Comparison of ENCODE assay signal across 8 cellular contexts in genomic region chr19:55581145-55581827, GRCh38. TPM values are rescaled to one million over a fixed set of nuclear protein-coding genes. Genes with fewer than 3 reads are reported as not detected.
DNase-seq lines count a peak whose midpoint lies in the region; ATAC-seq, FAIRE-seq and TF ChIP-seq lines count a peak whose summit lies in the region.

No MANE protein-coding gene starts in this region.

- H2BK5ac ChIP-seq in H1 (ENCODE audit: low read depth, low read length), result no peak overlapping the region

- H3K18ac ChIP-seq in H1 (ENCODE audit: extremely low read depth, low read length), result no peak overlapping the region; the same call in 1 of the 2 replicates

- H3K4ac ChIP-seq in H1 (replicated peaks; ENCODE audit: insufficient read length, low read depth, low read length), result no peak overlapping the region

- H2BK12ac ChIP-seq in H1 (ENCODE audit: low read depth, low read length), result no peak overlapping the region

- peaks cover 2% of the 10 kb centered on the region for H3K27me3 Mint-ChIP-seq in neural progenitor cell (ENCODE audit: insufficient read depth, low read depth)

- H3K4me1 Mint-ChIP-seq in neural progenitor cell, result peaks cover 28% of the 10 kb centered on the region

- TF ChIP-seq RAD21 in H1 (IDR thresholded peaks at IDR 0.05 in 1 of 2, conservative IDR thresholded peaks at IDR 0.05 in 1 of 2; ENCODE audit: low read depth in 2 of 2, low read length in 2 of 2), result no peak

- H2AFZ ChIP-seq in OCI-LY1 (ENCODE audit: low read length), result peak overlapping the region; percentile 91; the same call in 1 of the 2 replicates
- no peak overlapping the region for H2AFZ ChIP-seq in H1 (ENCODE audit: low read length)
- no peak overlapping the region for H2AFZ ChIP-seq in neural progenitor cell (replicated peaks)

- peak overlapping the region; percentile 73 for H3K4me3 ChIP-seq in OCI-LY1 (ENCODE audit: low read depth, low read length, poor library complexity, severe bottlenecking)
- H3K4me3 ChIP-seq in H1 (ENCODE audit: extremely low read depth in 1 of 4, insufficient read depth in 2 of 4, low read depth in 3 of 4, low read length in 4 of 4), result peak overlapping the region; percentile 34 to 92 (median 60); a peak in 6 of 8 replicates
- H3K4me3 ChIP-seq in neural progenitor cell, result peak overlapping the region; percentile 87

- DNase-seq in ELF-1 (ENCODE audit: low read depth, low spot score), result peak; percentile 76
- DNase-seq in H1 (ENCODE audit: low read depth in 1 of 2, low spot score in 2 of 2), result peak in 1 of 2 experiments; percentile 75
- peak; percentile 49 for DNase-seq in neural progenitor cell (ENCODE audit: low spot score)
- DNase-seq in occipital lobe (lab: John Stamatoyannopoulos, UW), result no peak
- DNase-seq in Kasumi-1 (lab: John Stamatoyannopoulos, UW), result no peak

- POLR2A ChIA-PET in H1 (lab: Charles Lee; ENCODE audit: partially characterized antibody), result interaction anchor here (0.6 to 2.7 kb wide), 16 partner anchors 9 to 174 kb away, joined by 3 to 27 read pairs (median 3); partner anchors contain the start of genes FIZ1, UBE2S and ZNF865

- H4K20me1 ChIP-seq in OCI-LY1 (ENCODE audit: insufficient read depth, low read length), result no peaks in the 10 kb centered on the region
- H4K20me1 ChIP-seq in H1 (replicated peaks in 1 of 2; ENCODE audit: control insufficient read depth in 1 of 2, insufficient read depth in 2 of 2, low read length in 2 of 2), result peaks cover 0 to 4% of the 10 kb centered on the region in 2 experiments
- peaks cover 9% of the 10 kb centered on the region for H4K20me1 ChIP-seq in neural progenitor cell (ENCODE audit: low read depth)

- H2AK5ac ChIP-seq in H1 (ENCODE audit: low read depth, low read length), result no peak overlapping the region

- H3K36me3 ChIP-seq in OCI-LY1 (ENCODE audit: insufficient read depth, low read length) (peaks cover 11% of the 10 kb centered on the region), H1 (ENCODE audit: control insufficient read depth in 2 of 4, insufficient read depth in 4 of 4, low read length in 3 of 4) (peaks cover 7 to 23% (median 9%) of the 10 kb centered on the region in 4 experiments; a peak in 7 of 8 replicates), neural progenitor cell (no peaks in the 10 kb centered on the region)

- peak overlapping the region; percentile 78 for H3K9ac ChIP-seq in OCI-LY1 (ENCODE audit: low read length)
- H3K9ac ChIP-seq in H1 (replicated peaks in 1 of 4; ENCODE audit: extremely low read depth in 1 of 4, low read depth in 3 of 4, low read length in 3 of 4), result no peak overlapping the region
- no peak overlapping the region for H3K9ac ChIP-seq in neural progenitor cell

- TF ChIP-seq CTCF in OCI-LY1 (IDR thresholded peaks at IDR 0.05; ENCODE audit: low read length), result no peak
- TF ChIP-seq CTCF in H1 (IDR thresholded peaks at IDR 0.05; ENCODE audit: control extremely low read depth in 1 of 3, insufficient read depth in 1 of 3, low read depth in 1 of 3, low read length in 3 of 3), result no peak
- no peak for TF ChIP-seq CTCF in neural progenitor cell (IDR thresholded peaks at IDR 0.05)

- peak overlapping the region; percentile 28 for H4K5ac ChIP-seq in H1 (ENCODE audit: insufficient read length, low read depth, low read length)

- H3K14ac ChIP-seq in H1 (ENCODE audit: insufficient read length), result no peak overlapping the region

- TF ChIP-seq EP300 in H1 (IDR thresholded peaks at IDR 0.05; ENCODE audit: borderline replicate concordance in 1 of 2, low read depth in 2 of 2, low read length in 2 of 2), result no peak

- no peak overlapping the region; the same call in 1 of the 2 replicates for H2BK20ac ChIP-seq in H1 (ENCODE audit: low read length)

- peak overlapping the region; percentile 71; the same call in 1 of the 2 replicates for H4K8ac ChIP-seq in H1 (ENCODE audit: extremely low read depth, insufficient read depth, low read length)

- H3K23me2 ChIP-seq in H1 (ENCODE audit: low read depth, low read length), result peaks cover 13% of the 10 kb centered on the region; the same call in 1 of the 2 replicates

- CTCF ChIA-PET in H1 (lab: Charles Lee; ENCODE audit: partially characterized antibody), result interaction anchor here (0.5 to 1.4 kb wide), 7 partner anchors 16 to 665 kb away, joined by 3 to 4 read pairs (median 3); partner anchors contain the start of gene FIZ1

- peak overlapping the region; percentile 90 for H3K4me3 Mint-ChIP-seq in neural progenitor cell

- H3K4me1 ChIP-seq in OCI-LY1 (ENCODE audit: insufficient read depth, low read length, severe bottlenecking), result peaks cover 23% of the 10 kb centered on the region
- peaks cover 0 to 2% (median 0%) of the 10 kb centered on the region in 4 experiments; a peak in 3 of 7 replicates for H3K4me1 ChIP-seq in H1 (replicated peaks in 1 of 4; ENCODE audit: control insufficient read depth in 3 of 4, insufficient read depth in 4 of 4, low read length in 3 of 4)
- no peaks in the 10 kb centered on the region for H3K4me1 ChIP-seq in neural progenitor cell

- H3K4me2 ChIP-seq in OCI-LY1 (ENCODE audit: low read length) (peak overlapping the region; percentile 86), H1 (ENCODE audit: insufficient read depth in 1 of 2, low read depth in 2 of 2, low read length in 2 of 2) (peak overlapping the region; percentile 65 to 99), neural progenitor cell (peak overlapping the region; percentile 94)

- H3K27ac ChIP-seq in OCI-LY1 (ENCODE audit: low read depth, low read length, poor library complexity, severe bottlenecking), result peak overlapping the region; percentile 33
- no peak overlapping the region for H3K27ac ChIP-seq in H1 (ENCODE audit: low read depth, low read length)
- H3K27ac ChIP-seq in neural progenitor cell, result no peak overlapping the region

- H3K9me3 ChIP-seq in OCI-LY1 (ENCODE audit: low read length), result no peaks in the 10 kb centered on the region
- H3K9me3 ChIP-seq in H1 (ENCODE audit: insufficient read depth in 2 of 2, low read depth in 1 of 2, low read length in 1 of 2), result no peaks in the 10 kb centered on the region
- H3K9me3 ChIP-seq in neural progenitor cell (ENCODE audit: low read depth), result no peaks in the 10 kb centered on the region

- H3K79me2 ChIP-seq in OCI-LY1 (ENCODE audit: insufficient read depth, low read length) (no peaks in the 10 kb centered on the region), H1 (ENCODE audit: control insufficient read depth in 1 of 2, insufficient read depth in 2 of 2, low read length in 2 of 2) (peaks cover 5 to 6% of the 10 kb centered on the region in 2 experiments; a peak in 3 of 4 replicates), neural progenitor cell (ENCODE audit: low read depth) (peaks cover 22% of the 10 kb centered on the region)

- peaks cover 8% of the 10 kb centered on the region for H3K36me3 Mint-ChIP-seq in neural progenitor cell

- 41% methylated on average over 12 of the region's 12 CpGs; no CpG with 5 or more reads in 1 of the 2 experiments for WGBS in H1 (ENCODE audit: extremely low coverage in 1 of 2, insufficient coverage in 1 of 2, insufficient read length in 1 of 2, insufficient replicate concordance in 2 of 2, low coverage in 1 of 2, low lambda C conversion rate in 2 of 2, missing lambda C conversion rate in 1 of 2), 2 experiments

- H3K23ac ChIP-seq in H1 (ENCODE audit: insufficient read length), result no peak overlapping the region

- no peak overlapping the region for H3K56ac ChIP-seq in H1 (replicated peaks; ENCODE audit: insufficient read length, low read depth, low read length)

- H3K27ac Mint-ChIP-seq in neural progenitor cell, result no peak overlapping the region

- peak overlapping the region; percentile 63; the same call in 1 of the 2 replicates for H2BK15ac ChIP-seq in H1 (ENCODE audit: low read length)

- no peak overlapping the region for H4K91ac ChIP-seq in H1 (replicated peaks; ENCODE audit: insufficient read length, low read length)

- no peak for TF ChIP-seq POLR2A in H1 (IDR thresholded peaks at IDR 0.05; ENCODE audit: control extremely low read depth in 1 of 2, low read depth in 2 of 2, low read length in 2 of 2)

- H3K27me3 ChIP-seq in OCI-LY1 (ENCODE audit: insufficient read depth, low read length) (no peaks in the 10 kb centered on the region; the same call in 1 of the 2 replicates), H1 (replicated peaks in 1 of 4; ENCODE audit: control insufficient read depth in 3 of 4, extremely low read depth in 1 of 4, insufficient read depth in 3 of 4, low read length in 3 of 4) (no peaks in the 10 kb centered on the region), neural progenitor cell (no peaks in the 10 kb centered on the region)

- peaks cover 8% of the 10 kb centered on the region; the same call in 1 of the 2 replicates for H3K79me1 ChIP-seq in H1 (ENCODE audit: low read depth, low read length)

- no peaks in the 10 kb centered on the region for H3K9me3 Mint-ChIP-seq in neural progenitor cell

- FAIRE-seq in H1 (lab: Jason Lieb, UNC), result no peak

- no peak for ATAC-seq in GM21526 (IDR thresholded peaks at IDR 0.05; ENCODE audit: low FRiP score, unreplicated experiment)
- no peak for ATAC-seq in HG03196 (IDR thresholded peaks at IDR 0.05; ENCODE audit: unreplicated experiment)

- no peaks in the 10 kb centered on the region for H3K9me2 ChIP-seq in OCI-LY1 (ENCODE audit: low read depth, low read length)

- H3F3A ChIP-seq in OCI-LY1 (ENCODE audit: insufficient read depth, low read length) (no peaks in the 10 kb centered on the region), neural progenitor cell (ENCODE audit: low read depth) (peaks cover 36% of the 10 kb centered on the region)

- no peak overlapping the region for H2BK120ac ChIP-seq in H1 (replicated peaks; ENCODE audit: low read depth, low read length)

RNA-seq across cellular contexts. Expression of gene ZNF579, which starts 0.6 kb away (rescaled TPM):
- 18.9 and 19.0 TPM in 2 replicates for total RNA-seq in H1 (2021; fragmentation: NEBNext Ultra II Directional; extraction: Animal tissue kit (Norgen Biotek cat#: 25700))
- 10.0 and 16.4 TPM in 2 replicates for polyA plus RNA-seq in H1 (2011; rRNA removed)
- polyA plus RNA-seq in H1 (2011; cell fraction: cytosol; rRNA removed), result 10.7 TPM
- polyA plus RNA-seq in H1 (2011; cell fraction: nucleus; rRNA removed), result 17.3 TPM
- 9.1 to 16.9 TPM (median 15.6 TPM) in 4 replicates for polyA plus RNA-seq in H1 (2012, experiment 1 of 2)
- polyA plus RNA-seq in H1 (2012, experiment 2 of 2), result 7.5 TPM
- polyA plus RNA-seq in H1 (2013, experiment 1 of 2), result 22.8 TPM
- polyA plus RNA-seq in H1 (2013, experiment 2 of 2), result 19.2 TPM
- polyA minus RNA-seq in H1 (2011; rRNA and poly(A)+ RNA removed), result 2.1 and 4.3 TPM in 2 replicates
- polyA minus RNA-seq in H1 (2011; cell fraction: cytosol; rRNA and poly(A)+ RNA removed), result 9.6 TPM
- polyA minus RNA-seq in H1 (2011; cell fraction: nucleus; rRNA and poly(A)+ RNA removed), result 14.9 TPM
- total RNA-seq in neural progenitor cell (ENCODE audit: low replicate concordance) (2.1 and 15.2 TPM in 2 replicates), occipital lobe (4.2 TPM)

RNA-seq across cellular contexts. Expression of gene FIZ1, which starts 18.0 kb away (rescaled TPM):
- total RNA-seq in H1 (2021; fragmentation: NEBNext Ultra II Directional; extraction: Animal tissue kit (Norgen Biotek cat#: 25700)), result 17.6 and 18.5 TPM in 2 replicates
- polyA plus RNA-seq in H1 (2011; rRNA removed), result 9.1 and 13.0 TPM in 2 replicates
- polyA plus RNA-seq in H1 (2011; cell fraction: cytosol; rRNA removed), result 9.1 TPM
- polyA plus RNA-seq in H1 (2011; cell fraction: nucleus; rRNA removed), result 14.5 TPM
- polyA plus RNA-seq in H1 (2012, experiment 1 of 2), result 12.0 to 16.3 TPM (median 15.0 TPM) in 4 replicates
- 12.9 TPM for polyA plus RNA-seq in H1 (2012, experiment 2 of 2)
- 11.5 TPM for polyA plus RNA-seq in H1 (2013, experiment 1 of 2)
- 11.4 TPM for polyA plus RNA-seq in H1 (2013, experiment 2 of 2)
- polyA minus RNA-seq in H1 (2011; rRNA and poly(A)+ RNA removed), result 4.7 and 6.3 TPM in 2 replicates
- 7.6 TPM for polyA minus RNA-seq in H1 (2011; cell fraction: cytosol; rRNA and poly(A)+ RNA removed)
- polyA minus RNA-seq in H1 (2011; cell fraction: nucleus; rRNA and poly(A)+ RNA removed), result 6.5 TPM
- total RNA-seq in neural progenitor cell (ENCODE audit: low replicate concordance), result 4.8 and 10.8 TPM in 2 replicates
- 4.1 TPM for total RNA-seq in occipital lobe

RNA-seq across cellular contexts. Expression of gene ZNF524, which starts 18.8 kb away (rescaled TPM):
- 4.7 and 5.4 TPM in 2 replicates for total RNA-seq in H1 (2021; fragmentation: NEBNext Ultra II Directional; extraction: Animal tissue kit (Norgen Biotek cat#: 25700))
- polyA plus RNA-seq in H1 (2011; rRNA removed), result 4.4 and 7.0 TPM in 2 replicates
- polyA plus RNA-seq in H1 (2011; cell fraction: cytosol; rRNA removed), result 3.9 TPM
- polyA plus RNA-seq in H1 (2011; cell fraction: nucleus; rRNA removed), result 7.3 TPM
- 1.3 to 4.2 TPM (median 3.6 TPM) in 4 replicates for polyA plus RNA-seq in H1 (2012, experiment 1 of 2)
- polyA plus RNA-seq in H1 (2012, experiment 2 of 2), result 2.7 TPM
- polyA plus RNA-seq in H1 (2013, experiment 1 of 2), result 2.8 TPM
- 3.4 TPM for polyA plus RNA-seq in H1 (2013, experiment 2 of 2)
- 0.73 and 0.79 TPM in 2 replicates for polyA minus RNA-seq in H1 (2011; rRNA and poly(A)+ RNA removed)
- polyA minus RNA-seq in H1 (2011; cell fraction: cytosol; rRNA and poly(A)+ RNA removed), result 4.3 TPM
- polyA minus RNA-seq in H1 (2011; cell fraction: nucleus; rRNA and poly(A)+ RNA removed), result 6.0 TPM
- total RNA-seq in neural progenitor cell (ENCODE audit: low replicate concordance) (3.2 and 5.4 TPM in 2 replicates), occipital lobe (2.8 TPM)

RNA-seq across cellular contexts. Expression of gene ZNF865, which starts 24.2 kb away (rescaled TPM):
- total RNA-seq in H1 (2021; fragmentation: NEBNext Ultra II Directional; extraction: Animal tissue kit (Norgen Biotek cat#: 25700)), result 13.6 and 14.6 TPM in 2 replicates
- polyA plus RNA-seq in H1 (2011; rRNA removed), result 3.5 and 5.9 TPM in 2 replicates
- polyA plus RNA-seq in H1 (2011; cell fraction: cytosol; rRNA removed), result 3.2 TPM
- polyA plus RNA-seq in H1 (2011; cell fraction: nucleus; rRNA removed), result 5.2 TPM
- polyA plus RNA-seq in H1 (2012, experiment 1 of 2), result 4.2 to 8.5 TPM (median 7.3 TPM) in 4 replicates
- polyA plus RNA-seq in H1 (2012, experiment 2 of 2), result 3.5 TPM
- polyA plus RNA-seq in H1 (2013, experiment 1 of 2), result 8.2 TPM
- 8.3 TPM for polyA plus RNA-seq in H1 (2013, experiment 2 of 2)
- 0.49 and 1.1 TPM in 2 replicates for polyA minus RNA-seq in H1 (2011; rRNA and poly(A)+ RNA removed)
- polyA minus RNA-seq in H1 (2011; cell fraction: cytosol; rRNA and poly(A)+ RNA removed), result 6.8 TPM
- 5.9 TPM for polyA minus RNA-seq in H1 (2011; cell fraction: nucleus; rRNA and poly(A)+ RNA removed)
- total RNA-seq in neural progenitor cell (ENCODE audit: low replicate concordance), result 0.49 and 4.5 TPM in 2 replicates
- 1.2 TPM for total RNA-seq in occipital lobe

RNA-seq across cellular contexts. Expression of gene SBK3, which starts 35.9 kb away (rescaled TPM):
- total RNA-seq in H1 (2021; fragmentation: NEBNext Ultra II Directional; extraction: Animal tissue kit (Norgen Biotek cat#: 25700)), result 0.76 and 0.94 TPM in 2 replicates
- polyA plus RNA-seq in H1 (2011; rRNA removed), result 1.5 and 2.8 TPM in 2 replicates
- polyA plus RNA-seq in H1 (2011; cell fraction: cytosol; rRNA removed), result 1.5 TPM
- polyA plus RNA-seq in H1 (2011; cell fraction: nucleus; rRNA removed), result 2.7 TPM
- polyA plus RNA-seq in H1 (2012, experiment 1 of 2), result 0.65 to 1.9 TPM (median 1.5 TPM) in 4 replicates
- polyA plus RNA-seq in H1 (2012, experiment 2 of 2), result 1.1 TPM
- 0.53 TPM for polyA plus RNA-seq in H1 (2013, experiment 1 of 2)
- 0.48 TPM for polyA plus RNA-seq in H1 (2013, experiment 2 of 2)
- 0.28 and 0.37 TPM in 2 replicates for polyA minus RNA-seq in H1 (2011; rRNA and poly(A)+ RNA removed)
- polyA minus RNA-seq in H1 (2011; cell fraction: cytosol; rRNA and poly(A)+ RNA removed), result 1.5 TPM
- polyA minus RNA-seq in H1 (2011; cell fraction: nucleus; rRNA and poly(A)+ RNA removed), result 0.70 TPM
- total RNA-seq in neural progenitor cell (ENCODE audit: low replicate concordance) (3.3 and 15.1 TPM in 2 replicates), occipital lobe (0.31 TPM)

Comparison
In these comparisons a context has a peak if more than half of its experiments do, and no peak if none do; other contexts are left out.
1. DNase-seq: peak in ELF-1 (single experiment) and neural progenitor cell (single experiment); none in occipital lobe (single experiment) and Kasumi-1 (0 of 2).
2. Peak in every context shown above with its lines, with median percentiles within 50 percentile points of each other: H3K4me2 ChIP-seq and H3K4me3 ChIP-seq.